8 cellular contexts compared by ENCODE assay signal in the genomic region with DNA sequence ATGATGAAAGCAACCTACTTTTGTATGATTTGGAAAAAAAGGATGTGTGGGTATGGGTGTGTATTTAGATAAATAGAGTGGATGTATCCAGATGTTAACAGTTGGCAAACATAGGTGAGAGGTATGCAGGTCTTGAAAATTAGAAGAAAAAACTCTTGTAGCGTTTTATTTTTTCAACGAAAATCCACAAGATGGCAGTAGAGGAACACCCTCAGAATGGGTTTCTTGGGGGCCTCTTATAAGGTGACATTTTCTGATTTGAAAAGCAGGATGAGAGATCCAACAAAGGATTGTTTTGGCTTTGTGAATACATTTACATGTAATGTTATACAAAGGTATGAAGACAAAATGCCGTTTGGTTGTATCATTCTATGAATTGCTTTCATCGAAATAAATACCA.
DNase-seq lines count a peak whose midpoint lies in the region; ATAC-seq and TF ChIP-seq lines count a peak whose summit lies in the region.

No MANE protein-coding gene starts in this region.

- no peaks in the 10 kb centered on the region for H3K9me2 ChIP-seq in DOHH2 (replicated peaks; ENCODE audit: control insufficient read depth, low read length)

- H3K79me2 ChIP-seq in DOHH2 (ENCODE audit: control insufficient read depth, low read length), result no peaks in the 10 kb centered on the region

- no peaks in the 10 kb centered on the region for H3K27me3 Mint-ChIP-seq in endothelial cell (ENCODE audit: unreplicated experiment)
- no peaks in the 10 kb centered on the region for H3K27me3 Mint-ChIP-seq in T-helper 17 cell

- no peaks in the 10 kb centered on the region for H3K9me3 ChIP-seq in DOHH2 (ENCODE audit: control insufficient read depth, insufficient read depth, low read length)
- H3K9me3 ChIP-seq in HAP-1, result no peaks in the 10 kb centered on the region
- no peaks in the 10 kb centered on the region for H3K9me3 ChIP-seq in psoas muscle
- H3K9me3 ChIP-seq in T-helper 17 cell (ENCODE audit: control insufficient read depth, low read length, poor library complexity, severe bottlenecking), result no peaks in the 10 kb centered on the region

- H3K36me3 Mint-ChIP-seq in endothelial cell (ENCODE audit: low read depth, unreplicated experiment) (no peaks in the 10 kb centered on the region), T-helper 17 cell (ENCODE audit: low read depth) (no peaks in the 10 kb centered on the region)

- TF ChIP-seq CTCF in DOHH2 (IDR thresholded peaks at IDR 0.05; ENCODE audit: low read depth, low read length, poor library complexity, severe bottlenecking) (peak; percentile 55), endothelial cell (IDR thresholded peaks at IDR 0.05; ENCODE audit: unreplicated experiment) (peak; percentile 35), psoas muscle (IDR thresholded peaks at IDR 0.05) (peak; percentile 44)

- intact Hi-C loops in psoas muscle (cut with DNase I), result loop anchor here in 1 of 2 donors (10.0 kb wide), 1 partner anchor 1425 kb away; no protein-coding TSS in a partner anchor

- H3F3A ChIP-seq in DOHH2 (ENCODE audit: control insufficient read depth, insufficient read depth), result no peaks in the 10 kb centered on the region

- H3K4me3 ChIP-seq in DOHH2 (ENCODE audit: low read length) (no peak overlapping the region), HAP-1 (no peak overlapping the region), psoas muscle (no peak overlapping the region)

- no peak overlapping the region for H3K27ac ChIP-seq in DOHH2 (ENCODE audit: low read depth, low read length)
- no peak overlapping the region for H3K27ac ChIP-seq in psoas muscle

- H3K27ac Mint-ChIP-seq in endothelial cell (ENCODE audit: unreplicated experiment) (no peak overlapping the region), T-helper 17 cell (no peak overlapping the region)

- H4K20me1 ChIP-seq in DOHH2 (ENCODE audit: control insufficient read depth, insufficient read depth, low read depth, low read length), result no peaks in the 10 kb centered on the region

- H3K36me3 ChIP-seq in DOHH2 (ENCODE audit: control insufficient read depth, low read length) (no peaks in the 10 kb centered on the region), HAP-1 (replicated peaks) (no peaks in the 10 kb centered on the region), psoas muscle (ENCODE audit: insufficient read depth in 1 of 2, low read depth in 1 of 2) (no peaks in the 10 kb centered on the region)

- in situ Hi-C loops in HAP-1 (cut with MboI; ENCODE audit: low sequenced_read_pairs), result loop anchor here (25.0 kb wide), 1 partner anchor 1413 kb away; no protein-coding TSS in a partner anchor

- H3K27me3 ChIP-seq in DOHH2 (ENCODE audit: control insufficient read depth, low read length) (no peaks in the 10 kb centered on the region), HAP-1 (ENCODE audit: low read depth) (no peaks in the 10 kb centered on the region), psoas muscle (ENCODE audit: insufficient read depth in 3 of 3, low read length in 2 of 3) (no peaks in the 10 kb centered on the region)

- no peaks in the 10 kb centered on the region for H3K9me3 Mint-ChIP-seq in endothelial cell (ENCODE audit: unreplicated experiment)

- no peak overlapping the region for H3K4me2 ChIP-seq in DOHH2 (ENCODE audit: low read length)

- no peaks in the 10 kb centered on the region for H3K4me1 ChIP-seq in DOHH2 (ENCODE audit: control insufficient read depth, low read length)
- H3K4me1 ChIP-seq in HAP-1, result no peaks in the 10 kb centered on the region
- H3K4me1 ChIP-seq in psoas muscle, result no peaks in the 10 kb centered on the region

- H3K4me3 Mint-ChIP-seq in endothelial cell (ENCODE audit: unreplicated experiment) (no peak overlapping the region), T-helper 17 cell (no peak overlapping the region)

- DNase-seq in HAP-1 (ENCODE audit: low spot score in 2 of 2) (peak; percentile 12 to 81), NCI-H82 treated with DMSO at 0.1 percent for 48 hours (lab: John Stamatoyannopoulos, UW; ENCODE audit: unreplicated experiment) (peak; percentile 7), endothelial cell (ENCODE audit: low spot score) (peak; percentile 3), psoas muscle (no peak), T-helper 17 cell (no peak)

- H3K4me1 Mint-ChIP-seq in endothelial cell (ENCODE audit: unreplicated experiment), result no peaks in the 10 kb centered on the region
- H3K4me1 Mint-ChIP-seq in T-helper 17 cell, result no peaks in the 10 kb centered on the region

- ATAC-seq in psoas muscle (no peak), GM21717 (IDR thresholded peaks at IDR 0.05; ENCODE audit: unreplicated experiment) (no peak), T-helper 17 cell (no peak), HG03175 (IDR thresholded peaks at IDR 0.05; ENCODE audit: unreplicated experiment) (no peak)

- WGBS in psoas muscle, 3 donors, result 19 to 28% (median 24%) methylated on average over 4 of the region's 4 CpGs

Comparison
In these comparisons a context has a peak if more than half of its experiments do, and no peak if none do; other contexts are left out.
1. DNase-seq: peak in HAP-1 (2 of 2), NCI-H82 treated with DMSO at 0.1 percent for 48 hours (single experiment) and endothelial cell (single experiment); none in psoas muscle (0 of 2) and T-helper 17 cell (0 of 3).
2. Peak in every context shown above with its lines, with median percentiles within 50 percentile points of each other: CTCF ChIP-seq.